Comparison of ENCODE assay signal across 8 cellular contexts in genomic region chr5:172106511-172107356, GRCh38.
A peak's percentile ranks its signal among the peaks of the same experiment; 100 is the strongest.
DNase-seq lines count a peak whose midpoint lies in the region; ATAC-seq and TF ChIP-seq lines count a peak whose summit lies in the region.

No MANE protein-coding gene starts in this region.

- peak; percentile 89 for TF ChIP-seq CTCF in HFF-Myc (IDR thresholded peaks at IDR 0.05; ENCODE audit: low read depth, low read length, missing control alignments)
- peak; percentile 84 to 99 (median 90) for TF ChIP-seq CTCF in heart left ventricle (IDR thresholded peaks at IDR 0.05)
- TF ChIP-seq CTCF in progenitor cell of endocrine pancreas (IDR thresholded peaks at IDR 0.05; ENCODE audit: unreplicated experiment) = peak; percentile 87
- TF ChIP-seq CTCF in type B pancreatic cell (conservative IDR thresholded peaks at IDR 0.05) = peak; percentile 93

- H3K9ac ChIP-seq in BLaER1 treated with 17β-estradiol and CSF1 and Interleukin-3, amounts not matched to agents 10 nM and 100 nM = peak overlapping the region in 6 of 11 experiments; percentile 12 to 58 (median 30); a peak in 7 of 22 replicates

- in situ Hi-C loops in SK-MEL-5 (cut with HindIII; ENCODE audit: low pct_unique_long_range_greater_than_20kb, low sequenced_read_pairs) = no loop called here

- H3K36me3 Mint-ChIP-seq in activated naive CD4-positive, alpha-beta T cell treated with anti-CD3 and anti-CD28 coated beads, Interleukin-2, amount 50 U/mL, for 72 hours = peaks cover 0 to 18% of the 10 kb centered on the region in 2 donors
- H3K36me3 Mint-ChIP-seq in progenitor cell of endocrine pancreas (ENCODE audit: insufficient read depth) (no peaks in the 10 kb centered on the region), type B pancreatic cell (no peaks in the 10 kb centered on the region)

- H3K27me3 Mint-ChIP-seq in progenitor cell of endocrine pancreas = no peaks in the 10 kb centered on the region
- no peaks in the 10 kb centered on the region for H3K27me3 Mint-ChIP-seq in type B pancreatic cell

- DNase-seq in HFF-Myc (ENCODE audit: extremely low read depth, low read depth) (no peak), SK-MEL-5 (ENCODE audit: low read depth, low spot score) (peak; percentile 48), heart left ventricle (peak in 4 of 5 donors; percentile 42 to 82 (median 58)), progenitor cell of endocrine pancreas (ENCODE audit: low spot score, unreplicated experiment) (peak; percentile 87), type B pancreatic cell (ENCODE audit: extremely low spot score, unreplicated experiment) (peak; percentile 82), DMS153 treated with DMSO at 0.1 percent for 48 hours (lab: John Stamatoyannopoulos, UW; ENCODE audit: unreplicated experiment) (no peak)
- peak; percentile 62 to 80 for DNase-seq in activated naive CD4-positive, alpha-beta T cell treated with anti-CD3 and anti-CD28 coated beads, Interleukin-2, amount 50 U/mL, for 72 hours (ENCODE audit: low spot score in 2 of 2)

- peaks cover 49 to 89% (median 69%) of the 10 kb centered on the region in 11 experiments for H3K36me3 ChIP-seq in BLaER1 treated with 17β-estradiol and CSF1 and Interleukin-3, amounts not matched to agents 10 nM and 100 nM
- peaks cover 0 to 65% (median 6%) of the 10 kb centered on the region in 9 donors for H3K36me3 ChIP-seq in heart left ventricle

- H3K4me2 ChIP-seq in BLaER1 treated with 17β-estradiol and CSF1 and Interleukin-3, amounts not matched to agents 10 nM and 100 nM = peak overlapping the region; percentile 30 to 99 (median 57); a peak in 21 of 22 replicates

- peaks cover 0 to 92% (median 22%) of the 10 kb centered on the region in 11 experiments; a peak in 18 of 22 replicates for H4K20me1 ChIP-seq in BLaER1 treated with 17β-estradiol and CSF1 and Interleukin-3, amounts not matched to agents 10 nM and 100 nM

- H3K4me3 Mint-ChIP-seq in progenitor cell of endocrine pancreas (ENCODE audit: low read depth) (no peak overlapping the region), type B pancreatic cell (peak overlapping the region; percentile 76)

- intact Hi-C loops in heart left ventricle (cut with DNase I) = loop anchor here (1.0 to 10.0 kb wide), 8 partner anchors 82 to 591 kb away; partner anchors contain the start of genes STK10 (in 7 of the 10) and UBTD2 (in 4 of the 10)

- TF ChIP-seq POLR2A in heart left ventricle (IDR thresholded peaks at IDR 0.05) = no peak

- peak overlapping the region in 1 of 2 donors; percentile 90 for H3K27ac Mint-ChIP-seq in activated naive CD4-positive, alpha-beta T cell treated with anti-CD3 and anti-CD28 coated beads, Interleukin-2, amount 50 U/mL, for 72 hours
- H3K27ac Mint-ChIP-seq in progenitor cell of endocrine pancreas = no peak overlapping the region
- peak overlapping the region; percentile 84 for H3K27ac Mint-ChIP-seq in type B pancreatic cell

- H3K4me1 Mint-ChIP-seq in progenitor cell of endocrine pancreas (ENCODE audit: low read depth) = peaks cover 1% of the 10 kb centered on the region
- peaks cover 44% of the 10 kb centered on the region for H3K4me1 Mint-ChIP-seq in type B pancreatic cell (ENCODE audit: unreplicated experiment)

- H3K27ac ChIP-seq in BLaER1 treated with 17β-estradiol and CSF1 and Interleukin-3, amounts not matched to agents 10 nM and 100 nM = peak overlapping the region in 9 of 11 experiments; percentile 22 to 84 (median 44); a peak in 11 of 22 replicates
- H3K27ac ChIP-seq in heart left ventricle = peak overlapping the region in 1 of 12 donors; percentile 32

- no peak overlapping the region for H3K4me3 ChIP-seq in BLaER1 treated with 17β-estradiol and CSF1 and Interleukin-3, amounts not matched to agents 10 nM and 100 nM
- H3K4me3 ChIP-seq in HFF-Myc (replicated peaks; ENCODE audit: low read depth, low read length) (peak overlapping the region; percentile 5; the same call in 1 of the 2 replicates), heart left ventricle (peak overlapping the region in 9 of 12 donors; percentile 9 to 46 (median 29))

- H3K9me3 Mint-ChIP-seq in activated naive CD4-positive, alpha-beta T cell treated with anti-CD3 and anti-CD28 coated beads, Interleukin-2, amount 50 U/mL, for 72 hours = no peaks in the 10 kb centered on the region
- H3K9me3 Mint-ChIP-seq in progenitor cell of endocrine pancreas (ENCODE audit: low read depth) = no peaks in the 10 kb centered on the region
- no peaks in the 10 kb centered on the region for H3K9me3 Mint-ChIP-seq in type B pancreatic cell

- H3K9me3 ChIP-seq in BLaER1 treated with 17β-estradiol and CSF1 and Interleukin-3, amounts not matched to agents 10 nM and 100 nM (replicated peaks in 1 of 11) = no peaks in the 10 kb centered on the region
- H3K9me3 ChIP-seq in heart left ventricle = no peaks in the 10 kb centered on the region

- H3K27me3 ChIP-seq in BLaER1 treated with 17β-estradiol and CSF1 and Interleukin-3, amounts not matched to agents 10 nM and 100 nM = no peaks in the 10 kb centered on the region
- no peaks in the 10 kb centered on the region for H3K27me3 ChIP-seq in heart left ventricle

- WGBS in heart left ventricle, 4 donors = 19 to 32% (median 30%) methylated on average over 24 to 39 of the region's 39 CpGs

- H3K4me1 ChIP-seq in BLaER1 treated with 17β-estradiol and CSF1 and Interleukin-3, amounts not matched to agents 10 nM and 100 nM = peaks cover 48 to 88% (median 53%) of the 10 kb centered on the region in 10 experiments
- peaks cover 2 to 83% (median 55%) of the 10 kb centered on the region in 12 donors for H3K4me1 ChIP-seq in heart left ventricle

- no peak for ATAC-seq in activated naive CD4-positive, alpha-beta T cell treated with anti-CD3 and anti-CD28 coated beads, Interleukin-2, amount 50 U/mL, for 72 hours
- peak in 3 of 4 donors; percentile 21 to 27 (median 26) for ATAC-seq in heart left ventricle

Comparison
In these comparisons a context has a peak if more than half of its experiments do, and no peak if none do; other contexts are left out.
1. H3K4me3 ChIP-seq: peak in HFF-Myc (single experiment) and heart left ventricle (9 of 12); none in BLaER1 treated with 17β-estradiol and CSF1 and Interleukin-3, amounts not matched to agents 10 nM and 100 nM (0 of 10).
2. DNase-seq: peak in SK-MEL-5 (single experiment), activated naive CD4-positive, alpha-beta T cell treated with anti-CD3 and anti-CD28 coated beads, Interleukin-2, amount 50 U/mL, for 72 hours (2 of 2), heart left ventricle (4 of 5), progenitor cell of endocrine pancreas (single experiment) and type B pancreatic cell (single experiment); none in HFF-Myc (single experiment) and DMS153 treated with DMSO at 0.1 percent for 48 hours (single experiment).
3. ATAC-seq: peak in heart left ventricle (3 of 4); none in activated naive CD4-positive, alpha-beta T cell treated with anti-CD3 and anti-CD28 coated beads, Interleukin-2, amount 50 U/mL, for 72 hours (0 of 2).
4. Peak in every context shown above with its lines, with median percentiles within 50 percentile points of each other: CTCF ChIP-seq.